In genomic region chr6:34425498-34426410, GRCh38 we compare ENCODE assay signal across 8 cellular contexts. TPM values are rescaled to one million over a fixed set of nuclear protein-coding genes. Genes with fewer than 3 reads are reported as not detected.
DNase-seq lines count a peak whose midpoint lies in the region; ATAC-seq and TF ChIP-seq lines count a peak whose summit lies in the region.

Gene RPS10 (minus strand): TSS chr6:34426069. CDS start chr6:34425221, 848 bp downstream.

- H3K36me3 ChIP-seq in HEK293 (ENCODE audit: control insufficient read depth in 2 of 2, insufficient read depth in 1 of 2, low read length in 2 of 2) (peaks cover 33 to 49% of the 10 kb centered on the region in 2 experiments), neural progenitor cell (peaks cover 23% of the 10 kb centered on the region), stomach smooth muscle (ENCODE audit: control insufficient read depth in 2 of 2, insufficient read depth in 2 of 2, low read length in 2 of 2) (peaks cover 27 to 32% of the 10 kb centered on the region in 2 donors)

- peaks cover 21% of the 10 kb centered on the region for H3K4me1 Mint-ChIP-seq in neural progenitor cell

- H2AFZ ChIP-seq in neural progenitor cell (replicated peaks), result peak within 1 kb of the TSS; percentile 75

- ATAC-seq in foreskin keratinocyte, result peak; percentile 85

- peak within 1 kb of the TSS; percentile 98 for H3K4me3 Mint-ChIP-seq in neural progenitor cell

- H3K36me3 Mint-ChIP-seq in neural progenitor cell, result peaks cover 25% of the 10 kb centered on the region

- peaks cover 3% of the 10 kb centered on the region for H3K9me3 Mint-ChIP-seq in neural progenitor cell

- H3K27me3 Mint-ChIP-seq in neural progenitor cell (ENCODE audit: insufficient read depth, low read depth), result peaks cover 3% of the 10 kb centered on the region

- H3K9ac ChIP-seq in neural progenitor cell, result peak within 1 kb of the TSS; percentile 100
- peak within 1 kb of the TSS; percentile 85 to 99 for H3K9ac ChIP-seq in stomach smooth muscle (ENCODE audit: low read length in 2 of 2)

- H4K20me1 ChIP-seq in neural progenitor cell (ENCODE audit: low read depth), result peaks cover 43% of the 10 kb centered on the region

- TF ChIP-seq POLR2A in NB4 (IDR thresholded peaks at IDR 0.05; ENCODE audit: extremely low read depth, insufficient read length), result peak; percentile 87

- H3K27ac ChIP-seq in HEK293 (ENCODE audit: extremely low read depth, low read depth, low read length) (peak within 1 kb of the TSS; percentile 97), foreskin keratinocyte (peak within 1 kb of the TSS; percentile 94), neural progenitor cell (peak within 1 kb of the TSS; percentile 92), stomach smooth muscle (ENCODE audit: low read length) (peak within 1 kb of the TSS; percentile 80)

- H3F3A ChIP-seq in neural progenitor cell (ENCODE audit: low read depth), result peaks cover 47% of the 10 kb centered on the region

- H3K4me1 ChIP-seq in HEK293 (ENCODE audit: control insufficient read depth, insufficient read depth, low read length), result peaks cover 2% of the 10 kb centered on the region; the same call in 1 of the 2 replicates
- peaks cover 6% of the 10 kb centered on the region for H3K4me1 ChIP-seq in foreskin keratinocyte
- peaks cover 7% of the 10 kb centered on the region for H3K4me1 ChIP-seq in neural progenitor cell
- peaks cover 9% of the 10 kb centered on the region for H3K4me1 ChIP-seq in stomach smooth muscle (ENCODE audit: control insufficient read depth, insufficient read depth, low read length)

- CTCF ChIA-PET in HEK293 (lab: Yijun Ruan, JAX), result interaction anchor here (0.6 to 2.4 kb wide), 11 partner anchors 10 to 1935 kb away, joined by 3 to 10 read pairs (median 4); partner anchors contain the start of gene SMIM29

- peak within 1 kb of the TSS; percentile 99 for H3K27ac Mint-ChIP-seq in neural progenitor cell

- POLR2A ChIA-PET in HEK293 (lab: Yijun Ruan, JAX), result interaction anchor here (0.5 to 4.7 kb wide), 31 partner anchors 11 to 834 kb away, joined by 3 to 75 read pairs (median 4); partner anchors contain the start of genes HMGA1, ILRUN, PACSIN1 and SMIM29

- H3K9me3 ChIP-seq in HEK293 (ENCODE audit: control insufficient read depth, insufficient read depth, low read depth, low read length), result no peaks in the 10 kb centered on the region
- H3K9me3 ChIP-seq in neural progenitor cell (ENCODE audit: low read depth), result no peaks in the 10 kb centered on the region
- no peaks in the 10 kb centered on the region for H3K9me3 ChIP-seq in stomach smooth muscle (ENCODE audit: control insufficient read depth in 2 of 2, low read length in 2 of 2)

- peak within 1 kb of the TSS; percentile 58 for H3K4me3 ChIP-seq in HEK293 (ENCODE audit: low read depth, low read length)
- H3K4me3 ChIP-seq in NB4 (ENCODE audit: low read depth, low read length), result peak within 1 kb of the TSS; percentile 97
- H3K4me3 ChIP-seq in neural progenitor cell, result peak within 1 kb of the TSS; percentile 87
- peak within 1 kb of the TSS; percentile 71 to 91 for H3K4me3 ChIP-seq in stomach smooth muscle (ENCODE audit: low read length in 2 of 2)

- TF ChIP-seq CTCF in HEK293 (tag by site-specific recombination; IDR thresholded peaks at IDR 0.05) (no peak), NB4 (IDR thresholded peaks at IDR 0.05; ENCODE audit: low read depth, low read length) (no peak), foreskin keratinocyte (conservative IDR thresholded peaks at IDR 0.05) (peak; percentile 7), neural progenitor cell (IDR thresholded peaks at IDR 0.05) (no peak)

- peak within 1 kb of the TSS; percentile 93 for H3K4me2 ChIP-seq in neural progenitor cell

- peaks cover 51% of the 10 kb centered on the region for H3K79me2 ChIP-seq in neural progenitor cell (ENCODE audit: low read depth)

- H3K27me3 ChIP-seq in foreskin keratinocyte, result peaks cover 3% of the 10 kb centered on the region
- H3K27me3 ChIP-seq in neural progenitor cell, result no peaks in the 10 kb centered on the region
- H3K27me3 ChIP-seq in stomach smooth muscle (ENCODE audit: control insufficient read depth in 1 of 2, insufficient read depth in 2 of 2, low read length in 2 of 2), result no peaks in the 10 kb centered on the region

- peak; percentile 96 for DNase-seq in ELF-1 (ENCODE audit: low read depth, low spot score)
- DNase-seq in NB4 (ENCODE audit: low read depth), result peak; percentile 98
- peak; percentile 92 for DNase-seq in SK-N-DZ (ENCODE audit: low spot score)
- peak; percentile 93 for DNase-seq in activated naive CD4-positive, alpha-beta T cell treated with Interleukin-2 at 50 U/mL for 16 hours
- peak; percentile 64 to 80 for DNase-seq in foreskin keratinocyte
- DNase-seq in neural progenitor cell (ENCODE audit: low spot score), result peak; percentile 95

TF ChIP-seq in HEK293, 187 proteins besides CTCF, POLR2A, EP300 and RAD21 (continues in another document):
- peak; percentile 91 for TF ChIP-seq ZBTB17 (tag by site-specific recombination; IDR thresholded peaks at IDR 0.05)
- TF ChIP-seq GLIS1 (tag by site-specific recombination; IDR thresholded peaks at IDR 0.05), result peak; percentile 44; the same call in 1 of the 2 replicates
- TF ChIP-seq, protein P1, sequence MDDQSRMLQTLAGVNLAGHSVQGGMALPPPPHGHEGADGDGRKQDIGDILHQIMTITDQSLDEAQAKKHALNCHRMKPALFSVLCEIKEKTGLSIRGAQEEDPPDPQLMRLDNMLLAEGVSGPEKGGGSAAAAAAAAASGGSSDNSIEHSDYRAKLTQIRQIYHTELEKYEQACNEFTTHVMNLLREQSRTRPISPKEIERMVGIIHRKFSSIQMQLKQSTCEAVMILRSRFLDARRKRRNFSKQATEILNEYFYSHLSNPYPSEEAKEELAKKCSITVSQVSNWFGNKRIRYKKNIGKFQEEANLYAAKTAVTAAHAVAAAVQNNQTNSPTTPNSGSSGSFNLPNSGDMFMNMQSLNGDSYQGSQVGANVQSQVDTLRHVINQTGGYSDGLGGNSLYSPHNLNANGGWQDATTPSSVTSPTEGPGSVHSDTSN (CRISPR knock-in tag; IDR thresholded peaks at IDR 0.05), result 0 out of 2 replicates have a peak, but pooled peaks have one; percentile 70
- TF ChIP-seq ZNF121 (tag by site-specific recombination; IDR thresholded peaks at IDR 0.05), result peak; percentile 57; the same call in 1 of the 2 replicates
- peak; percentile 94 for TF ChIP-seq GLIS2 (tag by site-specific recombination; IDR thresholded peaks at IDR 0.05)
- no peak for TF ChIP-seq ZNF239 (tag by site-specific recombination; IDR thresholded peaks at IDR 0.05)
- TF ChIP-seq ZNF530 (tag by site-specific recombination; IDR thresholded peaks at IDR 0.05; ENCODE audit: low read depth), result no peak
- peak; percentile 41; the same call in 1 of the 2 replicates for TF ChIP-seq ZNF629 (tag by site-specific recombination; IDR thresholded peaks at IDR 0.05)
- TF ChIP-seq, protein P2, sequence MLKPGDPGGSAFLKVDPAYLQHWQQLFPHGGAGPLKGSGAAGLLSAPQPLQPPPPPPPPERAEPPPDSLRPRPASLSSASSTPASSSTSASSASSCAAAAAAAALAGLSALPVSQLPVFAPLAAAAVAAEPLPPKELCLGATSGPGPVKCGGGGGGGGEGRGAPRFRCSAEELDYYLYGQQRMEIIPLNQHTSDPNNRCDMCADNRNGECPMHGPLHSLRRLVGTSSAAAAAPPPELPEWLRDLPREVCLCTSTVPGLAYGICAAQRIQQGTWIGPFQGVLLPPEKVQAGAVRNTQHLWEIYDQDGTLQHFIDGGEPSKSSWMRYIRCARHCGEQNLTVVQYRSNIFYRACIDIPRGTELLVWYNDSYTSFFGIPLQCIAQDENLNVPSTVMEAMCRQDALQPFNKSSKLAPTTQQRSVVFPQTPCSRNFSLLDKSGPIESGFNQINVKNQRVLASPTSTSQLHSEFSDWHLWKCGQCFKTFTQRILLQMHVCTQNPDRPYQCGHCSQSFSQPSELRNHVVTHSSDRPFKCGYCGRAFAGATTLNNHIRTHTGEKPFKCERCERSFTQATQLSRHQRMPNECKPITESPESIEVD (tag by site-specific recombination; IDR thresholded peaks at IDR 0.05), result peak; percentile 60
- TF ChIP-seq ZBTB48 (tag by site-specific recombination; IDR thresholded peaks at IDR 0.05), result 0 out of 2 replicates have a peak, but pooled peaks have one; percentile 27
- TF ChIP-seq ZNF785 (tag by site-specific recombination; IDR thresholded peaks at IDR 0.05), result no peak
- TF ChIP-seq SP7 (tag by site-specific recombination; IDR thresholded peaks at IDR 0.05), result peak; percentile 62
- no peak for TF ChIP-seq ZNF596 (tag by site-specific recombination; IDR thresholded peaks at IDR 0.05)
- 0 out of 2 replicates have a peak, but pooled peaks have one; percentile 28 for TF ChIP-seq ZNF324 (tag by site-specific recombination; IDR thresholded peaks at IDR 0.05)
- 0 out of 2 replicates have a peak, but pooled peaks have one; percentile 28 for TF ChIP-seq KLF10 (tag by site-specific recombination; IDR thresholded peaks at IDR 0.05)
- TF ChIP-seq ZNF660 (tag by site-specific recombination; IDR thresholded peaks at IDR 0.05), result peak; percentile 84
- TF ChIP-seq IKZF3 (tag by site-specific recombination; IDR thresholded peaks at IDR 0.05), result 0 out of 2 replicates have a peak, but pooled peaks have one; percentile 6
- TF ChIP-seq ZNF837 (tag by site-specific recombination; IDR thresholded peaks at IDR 0.05), result no peak
- no peak for TF ChIP-seq ZNF155 (tag by site-specific recombination; IDR thresholded peaks at IDR 0.05)
- TF ChIP-seq ZNF311 (tag by site-specific recombination; IDR thresholded peaks at IDR 0.05; ENCODE audit: borderline replicate concordance), result no peak
- peak; percentile 62 for TF ChIP-seq SP2 (tag by site-specific recombination; IDR thresholded peaks at IDR 0.05)
- no peak for TF ChIP-seq ZNF292 (tag by site-specific recombination; IDR thresholded peaks at IDR 0.05; ENCODE audit: borderline replicate concordance, low read depth)
- TF ChIP-seq ZNF664 (tag by site-specific recombination; IDR thresholded peaks at IDR 0.05), result no peak

RNA-seq across cellular contexts. Expression of gene RPS10, which starts in this region (rescaled TPM):
- polyA plus RNA-seq in SK-N-DZ (2014; cell fraction: cytosol; rRNA removed), result 8,232 and 8,575 TPM in 2 replicates
- polyA plus RNA-seq in SK-N-DZ (2014; cell fraction: nucleus; rRNA removed), result 3,567 and 4,317 TPM in 2 replicates
- total RNA-seq in foreskin keratinocyte (1,970 and 2,018 TPM in 2 replicates), neural progenitor cell (ENCODE audit: low replicate concordance) (4,003 and 4,850 TPM in 2 replicates)
- polyA plus RNA-seq in foreskin keratinocyte, result 3,077 and 3,184 TPM in 2 replicates

Comparison
In these comparisons a context has a peak if more than half of its experiments do, and no peak if none do; other contexts are left out.
1. Peak in every context shown above with its lines: DNase-seq, ATAC-seq, H3K4me3 ChIP-seq and H3K27ac ChIP-seq.